Comparison of ENCODE assay signal across 27 cellular contexts in genomic region chr7:6116216-6116615, GRCh38.
"Had no signal": no experiment of that assay in that cellular context is flagged by ENCODE, and none has a peak within 500 bp of the region (broad histone marks: within the 10 kb centered on the region; RNA-seq: fewer than 3 reads in every experiment).

No MANE protein-coding gene starts in this region.

- DNase-seq: activated CD4-positive, alpha-beta T cell treated with anti-CD3 and anti-CD28 coated beads for 48 hours; activated CD4-positive, alpha-beta T cell treated with anti-CD3 and anti-CD28 coated beads, Interleukin-2, amount 50 U/mL, for 1 hour; activated CD4-positive, alpha-beta T cell treated with anti-CD3 and anti-CD28 coated beads, Interleukin-2, amount 50 U/mL, for 48 hours; activated CD8-positive, alpha-beta memory T cell treated with anti-CD3 and anti-CD28 coated beads for 24 hours; activated CD8-positive, alpha-beta T cell treated with anti-CD3 and anti-CD28 coated beads for 36 hours; activated effector memory CD4-positive, alpha-beta T cell treated with Interleukin-2 at 50 U/mL for 16 hours; activated gamma-delta T cell treated with Interleukin-2 at 50 U/mL for 16 hours; activated naive CD4-positive, alpha-beta T cell treated with anti-CD3 and anti-CD28 coated beads, Interleukin-2, amount 50 U/mL, for 16 hours; activated naive CD4-positive, alpha-beta T cell treated with Interleukin-2 at 50 U/mL for 16 hours; activated T-cell treated with anti-CD3 and anti-CD28 coated beads, Interleukin-2, amount 50 U/mL, for 4 hours; amniotic stem cell; anterior cingulate cortex; body of pancreas; caudate nucleus; cortex of kidney; dermis blood vessel endothelial cell; effector CD4-positive, alpha-beta T cell; effector memory CD8-positive, alpha-beta T cell; esophagus squamous epithelium; foreskin fibroblast; gastrocnemius medialis; glutamatergic neuron; heart left ventricle; hypothalamus; T-helper 2 cell had no signal

- H3K27me3 ChIP-seq: body of pancreas, esophagus squamous epithelium, gastrocnemius medialis, heart left ventricle had no signal

- H3K9me3 ChIP-seq: body of pancreas, gastrocnemius medialis had no signal

- H3K4me3 ChIP-seq: body of pancreas, esophagus squamous epithelium, gastrocnemius medialis, heart left ventricle had no signal

- H3K27ac ChIP-seq: body of pancreas, esophagus squamous epithelium, gastrocnemius medialis, heart left ventricle had no signal

- H3K4me1 ChIP-seq: body of pancreas, esophagus squamous epithelium, gastrocnemius medialis, heart left ventricle had no signal

- ATAC-seq: activated CD8-positive, alpha-beta T cell treated with anti-CD3 and anti-CD28 coated beads for 36 hours; activated T-cell treated with anti-CD3 and anti-CD28 coated beads, Interleukin-2, amount 50 U/mL, for 4 hours; activated T-helper 17 cell treated with anti-CD3 and anti-CD28 coated beads, Interleukin-2, amount 50 U/mL, for 72 hours; body of pancreas; effector memory CD8-positive, alpha-beta T cell; gastrocnemius medialis; heart left ventricle; WTC11 had no signal
